In the genomic region with DNA sequence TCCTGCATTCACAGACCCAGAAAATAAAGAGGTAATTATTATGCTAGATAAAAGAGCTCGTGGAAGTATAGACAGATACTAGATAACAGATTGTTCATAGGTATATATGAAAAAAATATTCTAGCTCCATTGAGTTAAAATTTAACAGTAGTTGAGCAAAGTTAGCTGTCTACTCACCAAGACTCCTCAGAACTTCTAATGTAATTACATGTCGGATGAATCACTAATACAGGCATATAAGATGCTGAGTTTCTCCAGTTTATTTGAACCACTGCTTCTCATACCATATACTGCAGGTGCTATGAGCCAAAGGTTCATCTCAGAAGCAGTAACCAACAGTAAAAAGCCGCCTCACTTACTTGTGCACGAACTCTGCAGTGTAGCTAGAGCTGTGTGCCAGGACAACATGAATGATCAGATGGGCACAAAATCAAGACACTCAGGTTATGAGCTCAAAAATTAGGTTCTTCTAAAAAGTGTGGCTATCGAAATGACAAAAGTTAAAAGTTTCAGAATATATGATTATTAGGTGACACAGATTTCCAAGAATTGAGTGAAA, we compare ENCODE assay signal across 23 cellular contexts.
"Had no signal": no experiment of that assay in that cellular context is flagged by ENCODE, and none has a peak within 500 bp of the region (broad histone marks: within the 10 kb centered on the region; RNA-seq: fewer than 3 reads in every experiment).

No MANE protein-coding gene starts in this region.

- H2AFZ ChIP-seq: neural progenitor cell, parathyroid adenoma had no signal

- H3K27me3 ChIP-seq: esophagus squamous epithelium, neural progenitor cell, right atrium auricular region, sigmoid colon, stomach, thyroid gland, vagina had no signal

- ATAC-seq: effector memory CD8-positive, alpha-beta T cell; left cardiac atrium; lower lobe of right lung; natural killer cell treated with Interleukin-12 subunit alpha and Interleukin-12 subunit beta and Interleukin-15 and Interleukin-18, amount 100 ng/mL, for 72 hours; stimulated activated effector memory CD8-positive, alpha-beta T cell treated with anti-CD3 and anti-CD28 coated beads, Interleukin-12 subunit alpha, Interleukin-12 subunit beta, amount 100 ng/mL, for 72 hours had no signal

- H3K9ac ChIP-seq: neural progenitor cell, parathyroid adenoma had no signal

- H3K79me2 ChIP-seq: parathyroid adenoma had no signal

- H3K4me2 ChIP-seq: neural progenitor cell had no signal

- H3K4me3 ChIP-seq: coronary artery, esophagus squamous epithelium, left ventricle myocardium inferior, lower lobe of right lung, neural progenitor cell, right atrium auricular region, sigmoid colon, stomach, thyroid gland, vagina had no signal

- H3K27ac ChIP-seq: coronary artery, esophagus squamous epithelium, left ventricle myocardium inferior, lower lobe of right lung, neural progenitor cell, parathyroid adenoma, right atrium auricular region, sigmoid colon, stomach, thyroid gland, vagina had no signal

- H3K4me1 ChIP-seq: left ventricle myocardium inferior, lower lobe of right lung, neural progenitor cell, parathyroid adenoma, right atrium auricular region, sigmoid colon, stomach, thyroid gland, vagina had no signal

- DNase-seq: effector memory CD8-positive, alpha-beta T cell; erythroblast; esophagus squamous epithelium; foreskin melanocyte; head of caudate nucleus; kidney; left cardiac atrium; left ventricle myocardium inferior; lower lobe of right lung; sigmoid colon; stimulated activated CD4-positive, alpha-beta T cell treated with anti-CD3 and anti-CD28 coated beads, Interleukin-2, amount 100 ng/mL, for 24 hours; stimulated activated CD4-positive, alpha-beta T cell treated with anti-CD3 and anti-CD28 coated beads, Interleukin-4, amount 100 ng/mL, for 24 hours; stimulated activated naive CD4-positive, alpha-beta T cell treated with Interleukin-2 at 50 U/mL for 16 hours; stomach; thyroid gland; trophoblast cell had no signal

- H3K36me3 ChIP-seq: esophagus squamous epithelium, left ventricle myocardium inferior, lower lobe of right lung, neural progenitor cell, right atrium auricular region, sigmoid colon, stomach, thyroid gland, vagina had no signal

- H3K9me3 ChIP-seq: esophagus squamous epithelium, lower lobe of right lung, right atrium auricular region, sigmoid colon, stomach, thyroid gland, vagina had no signal
